Comparison of ENCODE assay signal across 8 cellular contexts in genomic region chr17:38751803-38752118, GRCh38. TPM values are rescaled to one million over a fixed set of nuclear protein-coding genes. Genes with fewer than 3 reads are reported as not detected.
DNase-seq lines count a peak whose midpoint lies in the region; ATAC-seq and TF ChIP-seq lines count a peak whose summit lies in the region.

No MANE protein-coding gene starts in this region.

- H3K36me3 Mint-ChIP-seq in natural killer cell treated with Interleukin-12 subunit alpha and Interleukin-12 subunit beta and Interleukin-15 and Interleukin-18, amount 100 ng/mL, for 72 hours, result peaks cover 16% of the 10 kb centered on the region

- DNase-seq in AG09309 (ENCODE audit: low read depth) (peak; percentile 51), LHCN-M2 (ENCODE audit: low read depth) (peak; percentile 78), RWPE1 (ENCODE audit: low spot score) (peak; percentile 88), fibroblast of pulmonary artery (ENCODE audit: low read depth) (peak; percentile 90)
- peak; percentile 74 for DNase-seq in activated effector memory CD4-positive, alpha-beta T cell treated with Interleukin-2 at 50 U/mL for 16 hours
- DNase-seq in natural killer cell treated with Interleukin-12 subunit alpha and Interleukin-12 subunit beta and Interleukin-15 and Interleukin-18, amount 100 ng/mL, for 72 hours (ENCODE audit: low spot score), result peak; percentile 80
- peak; percentile 62 for DNase-seq in stimulated activated naive CD4-positive, alpha-beta T cell treated with Interleukin-2 at 50 U/mL for 16 hours (lab: John Stamatoyannopoulos, UW)

- H3K27ac Mint-ChIP-seq in natural killer cell treated with Interleukin-12 subunit alpha and Interleukin-12 subunit beta and Interleukin-15 and Interleukin-18, amount 100 ng/mL, for 72 hours, result peak overlapping the region; percentile 89 to 95

- no peaks in the 10 kb centered on the region for H3K9me3 Mint-ChIP-seq in natural killer cell treated with Interleukin-12 subunit alpha and Interleukin-12 subunit beta and Interleukin-15 and Interleukin-18, amount 100 ng/mL, for 72 hours

- peak overlapping the region; percentile 89 for H3K27ac ChIP-seq in RWPE1

- no peak for TF ChIP-seq CTCF in AG09309 (IDR thresholded peaks at IDR 0.05; ENCODE audit: control insufficient read depth, insufficient read depth, low read depth, low read length, missing control alignments)
- no peak for TF ChIP-seq CTCF in RWPE1 (conservative IDR thresholded peaks at IDR 0.05; ENCODE audit: low read depth)
- no peak for TF ChIP-seq CTCF in fibroblast of pulmonary artery (IDR thresholded peaks at IDR 0.05; ENCODE audit: low read length, missing control alignments)

- peak overlapping the region; percentile 92 for H3K4me3 Mint-ChIP-seq in natural killer cell treated with Interleukin-12 subunit alpha and Interleukin-12 subunit beta and Interleukin-15 and Interleukin-18, amount 100 ng/mL, for 72 hours

- H3K27me3 Mint-ChIP-seq in natural killer cell treated with Interleukin-12 subunit alpha and Interleukin-12 subunit beta and Interleukin-15 and Interleukin-18, amount 100 ng/mL, for 72 hours, result peaks cover 13 to 18% of the 10 kb centered on the region in 2 donors

- peaks cover 30 to 44% of the 10 kb centered on the region in 2 donors for H3K4me1 Mint-ChIP-seq in natural killer cell treated with Interleukin-12 subunit alpha and Interleukin-12 subunit beta and Interleukin-15 and Interleukin-18, amount 100 ng/mL, for 72 hours (ENCODE audit: low read depth in 2 of 2)

- CTCF ChIA-PET in RWPE1 (lab: Yijun Ruan, JAX), result no interaction called here

- peak overlapping the region; percentile 85 for H3K4me3 ChIP-seq in AG09309 (ENCODE audit: control insufficient read depth, low read depth, low read length)
- peak overlapping the region; percentile 99 for H3K4me3 ChIP-seq in fibroblast of pulmonary artery (replicated peaks; ENCODE audit: low read depth, low read length)

- ATAC-seq in GM19397 (IDR thresholded peaks at IDR 0.05; ENCODE audit: unreplicated experiment), result peak; percentile 17
- ATAC-seq in natural killer cell treated with Interleukin-12 subunit alpha and Interleukin-12 subunit beta and Interleukin-15 and Interleukin-18, amount 100 ng/mL, for 72 hours, result peak; percentile 55 to 72

- POLR2A ChIA-PET in RWPE1 (lab: Yijun Ruan, JAX; ENCODE audit: low non-redundant PET), result interaction anchor here (0.6 kb wide), 1 partner anchor 61 kb away, joined by 8 read pairs; no protein-coding TSS in a partner anchor

RNA-seq across cellular contexts. Expression of gene PSMB3, which starts 0.8 kb away (rescaled TPM):
- 233 and 303 TPM in 2 replicates for total RNA-seq in LHCN-M2 (2014; rRNA removed)
- polyA plus RNA-seq in LHCN-M2 (2012), result 330 TPM
- 100 to 1,000 TPM; 288 to 306 TPM for total RNA-seq in natural killer cell treated with Interleukin-12 subunit alpha and Interleukin-12 subunit beta and Interleukin-15 and Interleukin-18, amount 100 ng/mL, for 72 hours

RNA-seq across cellular contexts. Expression of gene PCGF2, which starts 3.6 kb away (rescaled TPM):
- 6.4 and 7.7 TPM in 2 replicates for total RNA-seq in LHCN-M2 (2014; rRNA removed)
- 43.1 TPM for polyA plus RNA-seq in LHCN-M2 (2012)
- not detected for total RNA-seq in natural killer cell treated with Interleukin-12 subunit alpha and Interleukin-12 subunit beta and Interleukin-15 and Interleukin-18, amount 100 ng/mL, for 72 hours

RNA-seq across cellular contexts. Expression of gene CISD3, which starts 21.6 kb away (rescaled TPM):
- 7.4 and 9.9 TPM in 2 replicates for total RNA-seq in LHCN-M2 (2014; rRNA removed)
- polyA plus RNA-seq in LHCN-M2 (2012), result 61.0 TPM
- total RNA-seq in natural killer cell treated with Interleukin-12 subunit alpha and Interleukin-12 subunit beta and Interleukin-15 and Interleukin-18, amount 100 ng/mL, for 72 hours, result 10 to 100 TPM; 48.3 to 58.7 TPM

RNA-seq across cellular contexts. Expression of gene MLLT6, which starts 46.7 kb away (rescaled TPM):
- 21.4 and 26.8 TPM in 2 replicates for total RNA-seq in LHCN-M2 (2014; rRNA removed)
- polyA plus RNA-seq in LHCN-M2 (2012), result 19.6 TPM
- total RNA-seq in natural killer cell treated with Interleukin-12 subunit alpha and Interleukin-12 subunit beta and Interleukin-15 and Interleukin-18, amount 100 ng/mL, for 72 hours, result 100 to 1,000 TPM; 319 to 324 TPM

RNA-seq across cellular contexts. Expression of gene PIP4K2B, which starts 47.6 kb away (rescaled TPM):
- 65.9 and 68.3 TPM in 2 replicates for total RNA-seq in LHCN-M2 (2014; rRNA removed)
- 30.6 TPM for polyA plus RNA-seq in LHCN-M2 (2012)
- 10 to 100 TPM; 25.4 to 33.2 TPM for total RNA-seq in natural killer cell treated with Interleukin-12 subunit alpha and Interleukin-12 subunit beta and Interleukin-15 and Interleukin-18, amount 100 ng/mL, for 72 hours

Comparison
In these comparisons a context has a peak if more than half of its experiments do, and no peak if none do; other contexts are left out.
1. Peak in every context shown above with its lines: DNase-seq, ATAC-seq, H3K4me3 ChIP-seq and H3K27ac ChIP-seq.